26 cellular contexts compared by ENCODE assay signal in genomic region chr20:14897608-14898007, GRCh38.
"Had no signal": no experiment of that assay in that cellular context is flagged by ENCODE, and none has a peak within 500 bp of the region (broad histone marks: within the 10 kb centered on the region; RNA-seq: fewer than 3 reads in every experiment).

No MANE protein-coding gene starts in this region.

- H3K4me1 Mint-ChIP-seq: endodermal cell had no signal

- H3K9me3 ChIP-seq: colonic mucosa, esophagus muscularis mucosa, esophagus squamous epithelium, gastrocnemius medialis, gastroesophageal sphincter had no signal

- H3K36me3 ChIP-seq: colonic mucosa, esophagus muscularis mucosa, esophagus squamous epithelium, gastrocnemius medialis, gastroesophageal sphincter, heart left ventricle, heart right ventricle had no signal

- H3K4me1 ChIP-seq: colonic mucosa, esophagus muscularis mucosa, esophagus squamous epithelium, foreskin keratinocyte, gastrocnemius medialis, gastroesophageal sphincter, heart left ventricle, heart right ventricle had no signal

- H3K27me3 ChIP-seq: colonic mucosa, dorsolateral prefrontal cortex, esophagus muscularis mucosa, esophagus squamous epithelium, foreskin keratinocyte, gastrocnemius medialis, gastroesophageal sphincter, heart left ventricle, heart right ventricle had no signal

- H3K4me3 Mint-ChIP-seq: dendritic cell treated with granulocyte-macrophage colony-stimulating factor and Interleukin-4, amounts not matched to agents 40 ng/mL and 50 ng/mL, for 4 days; effector memory CD8-positive, alpha-beta T cell; endodermal cell had no signal

- H3K27me3 Mint-ChIP-seq: dendritic cell treated with granulocyte-macrophage colony-stimulating factor and Interleukin-4, amounts not matched to agents 40 ng/mL and 50 ng/mL, for 4 days; effector memory CD8-positive, alpha-beta T cell had no signal

- ATAC-seq: effector memory CD8-positive, alpha-beta T cell; esophagus mucosa; foreskin keratinocyte; gastrocnemius medialis; gastroesophageal sphincter; heart left ventricle; heart right ventricle had no signal

- DNase-seq: colonic mucosa; cortex of kidney; dermis blood vessel endothelial cell; dorsolateral prefrontal cortex; effector CD4-positive, alpha-beta T cell; effector CD8-positive, alpha-beta T cell; effector memory CD4-positive, alpha-beta T cell; effector memory CD8-positive, alpha-beta T cell; endodermal cell; erythroblast; esophagus squamous epithelium; foreskin fibroblast; foreskin keratinocyte; foreskin melanocyte; gastrocnemius medialis; glutamatergic neuron; head of caudate nucleus; heart left ventricle; heart right ventricle had no signal

- FAIRE-seq: endothelial cell of umbilical vein had no signal

- H3K4me3 ChIP-seq: colonic mucosa, coronary artery, dorsolateral prefrontal cortex, esophagus muscularis mucosa, esophagus squamous epithelium, gastrocnemius medialis, gastroesophageal sphincter, heart left ventricle, heart right ventricle had no signal

- H3K27ac Mint-ChIP-seq: dendritic cell treated with granulocyte-macrophage colony-stimulating factor and Interleukin-4, amounts not matched to agents 40 ng/mL and 50 ng/mL, for 4 days; effector memory CD8-positive, alpha-beta T cell; endodermal cell had no signal

- H3K27ac ChIP-seq: colonic mucosa, coronary artery, dorsolateral prefrontal cortex, epithelial cell of prostate, esophagus muscularis mucosa, esophagus squamous epithelium, foreskin keratinocyte, gastrocnemius medialis, gastroesophageal sphincter, heart left ventricle, heart right ventricle had no signal
